In the genomic region with DNA sequence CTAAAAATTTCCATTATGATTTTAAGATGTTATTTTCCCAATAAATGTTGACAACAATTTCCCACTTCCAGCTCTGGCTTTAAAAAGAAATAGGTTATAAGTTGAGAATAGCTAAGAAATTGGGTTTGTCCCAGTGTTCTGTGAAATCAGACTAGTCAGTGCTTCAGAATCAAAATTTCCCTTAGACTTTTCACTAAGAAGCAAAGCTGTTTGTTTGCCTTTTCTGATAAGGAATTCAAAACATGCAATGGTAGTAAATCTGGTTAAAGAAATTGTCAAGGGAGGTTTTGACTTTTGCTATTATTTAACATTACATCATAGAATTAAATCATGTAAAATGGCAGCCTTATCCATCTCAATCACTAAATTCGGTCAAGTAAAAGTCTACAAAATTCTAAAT, we compare ENCODE assay signal across 22 cellular contexts. TPM values are rescaled to one million over a fixed set of nuclear protein-coding genes. Genes with fewer than 3 reads are reported as not detected.
A peak's percentile ranks its signal among the peaks of the same experiment; 100 is the strongest.
DNase-seq lines count a peak whose midpoint lies in the region; ATAC-seq and TF ChIP-seq lines count a peak whose summit lies in the region.
"Had no signal": no experiment of that assay in that cellular context is flagged by ENCODE, and none has a peak within 500 bp of the region (broad histone marks: within the 10 kb centered on the region; RNA-seq: fewer than 3 reads in every experiment).

No MANE protein-coding gene starts in this region.

- H4K20me1 ChIP-seq in hepatocyte (ENCODE audit: insufficient read depth, poor library complexity, severe bottlenecking) = no peaks in the 10 kb centered on the region
- no peaks in the 10 kb centered on the region for H4K20me1 ChIP-seq in osteoblast (ENCODE audit: insufficient read depth, low read length)

- H3K79me2 ChIP-seq in hepatocyte (no peaks in the 10 kb centered on the region), osteoblast (ENCODE audit: insufficient read depth, low read length) (peaks cover 3% of the 10 kb centered on the region)

- peak overlapping the region; percentile 65 for H3K27ac ChIP-seq in hepatocyte
- no peak overlapping the region for H3K27ac ChIP-seq in osteoblast (ENCODE audit: low read depth, low read length)
- H3K27ac ChIP-seq: esophagus muscularis mucosa, GM23248 had no signal

- WGBS in hepatocyte (ENCODE audit: low lambda C conversion rate, missing lambda C conversion rate) = 56% methylated on average over 1 of the region's 1 CpG

- H3K4me3 Mint-ChIP-seq in progenitor cell of endocrine pancreas (ENCODE audit: low read depth) = peak overlapping the region; percentile 26
- H3K4me3 Mint-ChIP-seq: activated CD4-positive, alpha-beta T cell treated with anti-CD3 and anti-CD28 coated beads for 36 hours; activated naive CD4-positive, alpha-beta T cell treated with anti-CD3 and anti-CD28 coated beads for 36 hours; activated T-cell treated with anti-CD3 and anti-CD28 coated beads, Interleukin-2, amount 50 U/mL, for 72 hours; B cell had no signal

- H3K4me1 Mint-ChIP-seq in progenitor cell of endocrine pancreas (ENCODE audit: low read depth) = peaks cover 59% of the 10 kb centered on the region
- H3K4me1 Mint-ChIP-seq: activated CD4-positive, alpha-beta T cell treated with anti-CD3 and anti-CD28 coated beads for 36 hours; B cell had no signal

- H3K9me3 ChIP-seq in hepatocyte (ENCODE audit: low read depth) (no peaks in the 10 kb centered on the region), osteoblast (ENCODE audit: low read depth, low read length) (no peaks in the 10 kb centered on the region)
- H3K9me3 ChIP-seq: esophagus muscularis mucosa had no signal

- ATAC-seq in Right ventricle myocardium superior (ENCODE audit: poor library complexity) (peak; percentile 62), GM21526 (IDR thresholded peaks at IDR 0.05; ENCODE audit: low FRiP score, unreplicated experiment) (no peak)
- ATAC-seq: activated CD4-positive, alpha-beta T cell treated with anti-CD3 and anti-CD28 coated beads for 36 hours; activated T-cell treated with anti-CD3 and anti-CD28 coated beads, Interleukin-2, amount 50 U/mL, for 72 hours had no signal

- H3K27me3 Mint-ChIP-seq in progenitor cell of endocrine pancreas = peaks cover 19% of the 10 kb centered on the region
- H3K27me3 Mint-ChIP-seq: activated CD4-positive, alpha-beta T cell treated with anti-CD3 and anti-CD28 coated beads for 36 hours; B cell had no signal

- H3K36me3 ChIP-seq in hepatocyte (replicated peaks; ENCODE audit: insufficient read depth, low read depth) (no peaks in the 10 kb centered on the region), osteoblast (ENCODE audit: insufficient read depth, low read length) (no peaks in the 10 kb centered on the region)
- H3K36me3 ChIP-seq: esophagus muscularis mucosa had no signal

- H2AFZ ChIP-seq in hepatocyte (no peak overlapping the region), osteoblast (ENCODE audit: low read length) (no peak overlapping the region)
- H2AFZ ChIP-seq: GM23248 had no signal

- H3K4me2 ChIP-seq in hepatocyte (peak overlapping the region; percentile 18), osteoblast (ENCODE audit: insufficient read depth, low read length) (no peak overlapping the region)

- H3K9me3 Mint-ChIP-seq in progenitor cell of endocrine pancreas (ENCODE audit: low read depth) = no peaks in the 10 kb centered on the region
- H3K9me3 Mint-ChIP-seq: activated naive CD4-positive, alpha-beta T cell treated with anti-CD3 and anti-CD28 coated beads for 36 hours; activated T-cell treated with anti-CD3 and anti-CD28 coated beads, Interleukin-2, amount 50 U/mL, for 72 hours had no signal

- H3K27ac Mint-ChIP-seq in progenitor cell of endocrine pancreas = peak overlapping the region; percentile 65
- H3K27ac Mint-ChIP-seq: activated CD4-positive, alpha-beta T cell treated with anti-CD3 and anti-CD28 coated beads for 36 hours; activated naive CD4-positive, alpha-beta T cell treated with anti-CD3 and anti-CD28 coated beads for 36 hours; activated T-cell treated with anti-CD3 and anti-CD28 coated beads, Interleukin-2, amount 50 U/mL, for 72 hours; B cell had no signal

- H3K9me2 ChIP-seq in hepatocyte (replicated peaks; ENCODE audit: insufficient read depth) = no peaks in the 10 kb centered on the region

- H3K4me1 ChIP-seq in hepatocyte (ENCODE audit: insufficient read depth) = peaks cover 32% of the 10 kb centered on the region
- H3K4me1 ChIP-seq in osteoblast (ENCODE audit: insufficient read depth, low read length) = peaks cover 15% of the 10 kb centered on the region

- TF ChIP-seq CTCF in hepatocyte (IDR thresholded peaks at IDR 0.05; ENCODE audit: poor library complexity) (no peak), progenitor cell of endocrine pancreas (IDR thresholded peaks at IDR 0.05; ENCODE audit: unreplicated experiment) (no peak), osteoblast (IDR thresholded peaks at IDR 0.05; ENCODE audit: extremely low read depth, low read depth, low read length) (no peak)

- H3K4me3 ChIP-seq in hepatocyte (no peak overlapping the region), osteoblast (ENCODE audit: insufficient read depth, low read length) (no peak overlapping the region)
- H3K4me3 ChIP-seq: esophagus muscularis mucosa, GM23248 had no signal

- intact Hi-C loops in Right ventricle myocardium superior (cut with DNase I) (no loop called here), cardiac septum (cut with DNase I) (no loop called here)

- DNase-seq in Right ventricle myocardium superior = no peak
- DNase-seq in cardiac septum (ENCODE audit: low spot score) = no peak
- no peak for DNase-seq in hepatocyte (ENCODE audit: low spot score)
- DNase-seq in progenitor cell of endocrine pancreas (ENCODE audit: low spot score, unreplicated experiment) = no peak
- no peak for DNase-seq in activated CD4-positive, alpha-beta T cell treated with anti-CD3 and anti-CD28 coated beads, Interleukin-2, amount 50 U/mL, for 1 hour
- no peak for DNase-seq in osteoblast (ENCODE audit: insufficient read length, low spot score, missing footprints)
- DNase-seq in stimulated activated CD4-positive, alpha-beta T cell treated with anti-CD3 and anti-CD28 coated beads, Interleukin-1b, Interleukin-23, amount 100 ng/mL, for 48 hours = no peak
- DNase-seq: activated CD4-positive, alpha-beta T cell treated with anti-CD3 and anti-CD28 coated beads for 36 hours; activated naive CD4-positive, alpha-beta T cell treated with anti-CD3 and anti-CD28 coated beads for 36 hours; activated T-cell treated with anti-CD3 and anti-CD28 coated beads, Interleukin-2, amount 50 U/mL, for 72 hours; effector memory CD4-positive, alpha-beta T cell; left cardiac atrium; NCI-H2029 treated with DMSO at 0.1 percent for 48 hours; NCI-H345; NCI-H82; SHP77 treated with DMSO at 0.1 percent for 48 hours; stimulated activated CD4-positive, alpha-beta T cell treated with anti-CD3 and anti-CD28 coated beads, Interleukin-4, amount 100 ng/mL, for 1 hour; stimulated activated naive CD4-positive, alpha-beta T cell had no signal

- H3K27me3 ChIP-seq in hepatocyte = no peaks in the 10 kb centered on the region
- H3K27me3 ChIP-seq in osteoblast (ENCODE audit: insufficient read depth, low read length) = no peaks in the 10 kb centered on the region
- H3K27me3 ChIP-seq: esophagus muscularis mucosa had no signal

- H3K36me3 Mint-ChIP-seq in progenitor cell of endocrine pancreas (ENCODE audit: insufficient read depth) = no peaks in the 10 kb centered on the region

RNA-seq across cellular contexts. Expression of gene PLAGL1, which starts 36.6 kb away (rescaled TPM):
- total RNA-seq in Right ventricle myocardium superior (10.8 TPM), cardiac septum (13.0 TPM), hepatocyte (38.9 and 48.6 TPM in 2 replicates), progenitor cell of endocrine pancreas (23.7 and 28.1 TPM in 2 replicates), osteoblast (16.6 and 22.4 TPM in 2 replicates)
- 88.9 and 96.1 TPM in 2 replicates for polyA plus RNA-seq in hepatocyte
